In genomic region chr19:35868823-35869326, GRCh38 we compare ENCODE assay signal across 8 cellular contexts. TPM values are rescaled to one million over a fixed set of nuclear protein-coding genes. Genes with fewer than 3 reads are reported as not detected.
DNase-seq lines count a peak whose midpoint lies in the region; ATAC-seq, FAIRE-seq and TF ChIP-seq lines count a peak whose summit lies in the region.

No MANE protein-coding gene starts in this region.

- H3K23me2 ChIP-seq in H9 (ENCODE audit: insufficient read length, low read depth, low read length, poor library complexity, severe bottlenecking): peaks cover 14% of the 10 kb centered on the region

- H2BK5ac ChIP-seq in H9 (ENCODE audit: insufficient read length, low read length): no peak overlapping the region

- H3K4me1 ChIP-seq in H9 (ENCODE audit: insufficient read depth, low read length) (peaks cover 8% of the 10 kb centered on the region; the same call in 1 of the 2 replicates), spleen (peaks cover 10 to 27% (median 24%) of the 10 kb centered on the region in 6 donors)

- H3K23ac ChIP-seq in H9 (ENCODE audit: insufficient read length, low read depth, low read length): no peak overlapping the region

- H2BK15ac ChIP-seq in H9 (ENCODE audit: low read depth, low read length): no peak overlapping the region

- H3K18ac ChIP-seq in H9 (ENCODE audit: insufficient read length, low read depth, low read length): no peak overlapping the region

- no peak for FAIRE-seq in GM12891 (lab: Jason Lieb, UNC)

- WGBS in H9 (ENCODE audit: extremely low coverage, insufficient read length, low lambda C conversion rate): no CpG with 5 or more reads among the region's 15 CpGs
- 1 to 4% (median 3%) methylated on average over 7 to 15 of the region's 15 CpGs for WGBS in spleen, 5 donors

- TF ChIP-seq POLR2A in spleen (IDR thresholded peaks at IDR 0.05) (no peak), GM12891 (IDR thresholded peaks at IDR 0.05; ENCODE audit: low read depth, low read length) (no peak)

- no peak overlapping the region for H2AFZ ChIP-seq in H9 (ENCODE audit: low read length)

- no peaks in the 10 kb centered on the region for H3K36me3 ChIP-seq in spleen

- H3K56ac ChIP-seq in H9 (ENCODE audit: insufficient read length, low read depth, low read length): no peak overlapping the region

- peak overlapping the region in 1 of 3 experiments; percentile 51; a peak in 2 of 7 replicates for H3K27ac Mint-ChIP-seq in H9
- peak overlapping the region; percentile 94 for H3K27ac Mint-ChIP-seq in glutamatergic neuron (ENCODE audit: unreplicated experiment)

- H3K27me3 Mint-ChIP-seq in H9 (ENCODE audit: low read depth): peaks cover 40% of the 10 kb centered on the region
- peaks cover 12% of the 10 kb centered on the region for H3K27me3 Mint-ChIP-seq in glutamatergic neuron (ENCODE audit: unreplicated experiment)

- H3K27ac ChIP-seq in H9 (ENCODE audit: insufficient read length, low read depth, low read length): no peak overlapping the region
- H3K27ac ChIP-seq in VCaP: peak overlapping the region; percentile 52
- no peak overlapping the region for H3K27ac ChIP-seq in spleen

- peaks cover 5% of the 10 kb centered on the region; the same call in 1 of the 2 replicates for H3K27me3 ChIP-seq in H9 (ENCODE audit: insufficient read depth, low read length)
- peaks cover 0 to 96% (median 45%) of the 10 kb centered on the region in 7 donors for H3K27me3 ChIP-seq in spleen (replicated peaks in 1 of 7)

- TF ChIP-seq CTCF in H9 (conservative IDR thresholded peaks at IDR 0.05): no peak
- no peak for TF ChIP-seq CTCF in VCaP (conservative IDR thresholded peaks at IDR 0.05)
- no peak for TF ChIP-seq CTCF in glutamatergic neuron (IDR thresholded peaks at IDR 0.05; ENCODE audit: partially characterized antibody, unreplicated experiment)
- TF ChIP-seq CTCF in spleen (IDR thresholded peaks at IDR 0.05 in 8 of 11, conservative IDR thresholded peaks at IDR 0.05 in 3 of 11): no peak

- H3K79me1 ChIP-seq in H9 (ENCODE audit: insufficient read depth, low read depth, low read length, poor library complexity, severe bottlenecking): no peaks in the 10 kb centered on the region

- H3K79me2 ChIP-seq in H9 (ENCODE audit: insufficient read depth, low read length): no peaks in the 10 kb centered on the region

- H3K9me3 ChIP-seq in H9 (ENCODE audit: control insufficient read depth, low read depth, low read length): no peaks in the 10 kb centered on the region
- no peaks in the 10 kb centered on the region for H3K9me3 ChIP-seq in spleen

- intact Hi-C loops in spleen (cut with DNase I; ENCODE audit: low total_unique reads): no loop called here

- peak overlapping the region in 7 of 8 donors; percentile 25 to 69 (median 40) for H3K4me3 ChIP-seq in spleen

- H4K5ac ChIP-seq in H9 (ENCODE audit: insufficient read length, low read depth, low read length): no peak overlapping the region

- peak overlapping the region; percentile 63 to 88 for H3K4me3 Mint-ChIP-seq in H9
- peak overlapping the region; percentile 87 for H3K4me3 Mint-ChIP-seq in glutamatergic neuron (ENCODE audit: unreplicated experiment)

- H3K14ac ChIP-seq in H9 (ENCODE audit: insufficient read depth, low read length): no peak overlapping the region

- H4K8ac ChIP-seq in H9 (replicated peaks; ENCODE audit: insufficient read length, low read depth, low read length): no peak overlapping the region

- H3K9me3 Mint-ChIP-seq in H9 (no peaks in the 10 kb centered on the region; a peak in 1 of 5 replicates), glutamatergic neuron (ENCODE audit: unreplicated experiment) (peaks cover 12% of the 10 kb centered on the region)

- peaks cover 14 to 35% of the 10 kb centered on the region in 2 experiments for H3K4me1 Mint-ChIP-seq in H9
- peaks cover 12% of the 10 kb centered on the region for H3K4me1 Mint-ChIP-seq in glutamatergic neuron (ENCODE audit: low read depth, unreplicated experiment)

- no peak overlapping the region for H2BK20ac ChIP-seq in H9 (ENCODE audit: low read depth, low read length, poor library complexity, severe bottlenecking)

- no peak overlapping the region for H4K91ac ChIP-seq in H9 (ENCODE audit: insufficient read length, low read depth, low read length)

- H3K9ac ChIP-seq in H9 (ENCODE audit: extremely low read depth, insufficient read length, low read length): no peak overlapping the region

- peak overlapping the region; percentile 76 for H3K4me2 ChIP-seq in H9 (ENCODE audit: insufficient read depth, insufficient read length, low read length)

- no peaks in the 10 kb centered on the region for H4K20me1 ChIP-seq in H9 (ENCODE audit: control insufficient read depth, insufficient read depth, insufficient read length)

- H3K4ac ChIP-seq in H9 (ENCODE audit: low read depth, low read length): no peak overlapping the region

- DNase-seq in H9 (no peak), glutamatergic neuron (no peak), spleen (no peak), NAMALWA (ENCODE audit: low spot score) (no peak), GM12891 (ENCODE audit: insufficient read length, low spot score) (no peak)

- ATAC-seq in HG03095 (IDR thresholded peaks at IDR 0.05; ENCODE audit: unreplicated experiment) (no peak), HG02763 (IDR thresholded peaks at IDR 0.05; ENCODE audit: unreplicated experiment) (no peak)

- H2BK120ac ChIP-seq in H9 (ENCODE audit: low read depth, low read length, poor library complexity, severe bottlenecking): no peak overlapping the region

- no peak overlapping the region for H3T11ph ChIP-seq in H9 (ENCODE audit: low read length)

- H2AK5ac ChIP-seq in H9 (ENCODE audit: insufficient read length, low read length): no peak overlapping the region

- H3K36me3 Mint-ChIP-seq in H9 (ENCODE audit: insufficient read depth in 1 of 3, low read depth in 3 of 3) (peaks cover 3 to 8% (median 6%) of the 10 kb centered on the region in 3 experiments; a peak in 6 of 7 replicates), glutamatergic neuron (ENCODE audit: unreplicated experiment) (peaks cover 8% of the 10 kb centered on the region)

- H2BK12ac ChIP-seq in H9 (ENCODE audit: insufficient read length, low read depth, low read length): no peak overlapping the region

TF ChIP-seq in GM12891, 5 proteins besides CTCF, POLR2A, EP300 and RAD21:
- TF ChIP-seq POU2F2 (IDR thresholded peaks at IDR 0.05; ENCODE audit: low read depth, low read length): no peak
- no peak for TF ChIP-seq POLR2AphosphoS5 (IDR thresholded peaks at IDR 0.05; ENCODE audit: low read depth, low read length)
- TF ChIP-seq TAF1 (IDR thresholded peaks at IDR 0.05; ENCODE audit: low read depth, low read length): no peak

RNA-seq across cellular contexts. Expression of gene APLP1, which starts 0.5 kb away (rescaled TPM):
- total RNA-seq in H9 (2021): 29.9 and 36.9 TPM in 2 replicates
- total RNA-seq in glutamatergic neuron (ENCODE audit: unreplicated experiment): 618 TPM
- 1 to 10 TPM in 3 of 7 donors, under 1 TPM in 2, not detected in 2; 0.57 to 3.6 (median 1.1) TPM for total RNA-seq in spleen
- 1 to 10 TPM in 2 of 3 donors, under 1 TPM in 1; 0.99 to 2.6 (median 2.4) TPM for polyA plus RNA-seq in spleen
- polyA plus RNA-seq in GM12891 (2012; ENCODE audit: low read depth, missing spikeins): 1.1 TPM

RNA-seq across cellular contexts. Expression of gene KIRREL2, which starts 12.2 kb away (rescaled TPM):
- total RNA-seq in H9 (2021) (3.1 and 3.6 TPM in 2 replicates), glutamatergic neuron (ENCODE audit: unreplicated experiment) (47.1 TPM), spleen (under 1 TPM in 1 of 7 donors, not detected in 6; 0.17 TPM)
- under 1 TPM; 0.10 to 0.27 (median 0.11) TPM for polyA plus RNA-seq in spleen
- 0.15 TPM for polyA plus RNA-seq in GM12891 (2012; ENCODE audit: low read depth, missing spikeins)

RNA-seq across cellular contexts. Expression of gene NPHS1, which starts 16.6 kb away (rescaled TPM):
- total RNA-seq in H9 (2021) (0.83 and 1.1 TPM in 2 replicates), glutamatergic neuron (ENCODE audit: unreplicated experiment) (4.7 TPM), spleen (under 1 TPM in 2 of 7 donors, not detected in 5; 0.20 to 0.60 TPM)
- polyA plus RNA-seq in spleen: under 1 TPM; 0.10 to 0.58 (median 0.13) TPM
- not detected for polyA plus RNA-seq in GM12891 (2012; ENCODE audit: low read depth, missing spikeins)

RNA-seq across cellular contexts. Expression of gene NFKBID, which starts 31.5 kb away (rescaled TPM):
- total RNA-seq in H9 (2021) (18.4 and 18.8 TPM in 2 replicates), glutamatergic neuron (ENCODE audit: unreplicated experiment) (7.6 TPM), spleen (10 to 100 TPM; 19.6 to 57.5 (median 30.3) TPM)
- polyA plus RNA-seq in spleen: 10 to 100 TPM; 12.6 to 19.7 (median 18.1) TPM
- polyA plus RNA-seq in GM12891 (2012; ENCODE audit: low read depth, missing spikeins): 26.0 TPM

RNA-seq across cellular contexts. Expression of gene HCST, which starts 33.5 kb away (rescaled TPM):
- total RNA-seq in H9 (2021) (0.68 and 1.8 TPM in 2 replicates), glutamatergic neuron (ENCODE audit: unreplicated experiment) (not detected), spleen (10 to 100 TPM; 31.5 to 80.4 (median 58.2) TPM)
- polyA plus RNA-seq in spleen: 100 to 1,000 TPM; 119 to 130 (median 122) TPM
- polyA plus RNA-seq in GM12891 (2012; ENCODE audit: low read depth, missing spikeins): 80.3 TPM

Comparison
In these comparisons a context has a peak if more than half of its experiments do, and no peak if none do; other contexts are left out.
1. RNA of gene APLP1, which starts 0.5 kb away (total RNA-seq): 618 TPM in glutamatergic neuron (single experiment); 29.9 to 36.9 TPM in H9 and 0.57 to 3.6 TPM in spleen; every median in the first group is over 10 times any median in the second.
2. RNA of gene KIRREL2, which starts 12.2 kb away (total RNA-seq): 47.1 TPM in glutamatergic neuron (single experiment); 3.1 to 3.6 TPM in H9 and 0.17 TPM in spleen; every median in the first group is over 10 times any median in the second.